ENCODE assay signal across 14 cellular contexts in genomic region chr3:30676424-30677346, GRCh38.
A peak's percentile ranks its signal among the peaks of the same experiment; 100 is the strongest.
DNase-seq lines count a peak whose midpoint lies in the region; ATAC-seq and TF ChIP-seq lines count a peak whose summit lies in the region.
"Had no signal": no experiment of that assay in that cellular context is flagged by ENCODE, and none has a peak within 500 bp of the region (broad histone marks: within the 10 kb centered on the region; RNA-seq: fewer than 3 reads in every experiment).

No MANE protein-coding gene starts in this region.

- peak overlapping the region; percentile 39 to 77 (median 71) for H3K27ac Mint-ChIP-seq in CD4-positive, alpha-beta memory T cell
- H3K27ac Mint-ChIP-seq in activated T-helper 1 cell treated with anti-CD3 and anti-CD28 coated beads, Interleukin-12 subunit alpha, Interleukin-12 subunit beta, Interleukin-2, Interleukin-4 antibody, amounts not matched to agents 30 ng/mL and 10 ng/mL and 1 ng/mL, durations not matched to agents 14 hours and 24 hours and 36 hours = peak overlapping the region; percentile 73
- peak overlapping the region; percentile 8 to 33 (median 20) for H3K27ac Mint-ChIP-seq in nephron
- H3K27ac Mint-ChIP-seq in type B pancreatic cell = no peak overlapping the region

- H3K36me3 ChIP-seq in CD4-positive, alpha-beta memory T cell (ENCODE audit: insufficient read depth, low read length) = peaks cover 64% of the 10 kb centered on the region

- no peak overlapping the region for H3K27ac ChIP-seq in CD4-positive, alpha-beta memory T cell (ENCODE audit: low read depth, low read length)
- H3K27ac ChIP-seq: BLaER1, cardiac muscle cell had no signal

- intact Hi-C loops in CD4-positive, alpha-beta memory T cell (cut with micrococcal nuclease) = loop anchor here (1.0 kb wide), 1 partner anchor 9 kb away; no protein-coding TSS in a partner anchor
- intact Hi-C loops in activated T-helper 1 cell treated with anti-CD3 and anti-CD28 coated beads, Interleukin-12 subunit alpha, Interleukin-12 subunit beta, Interleukin-2, Interleukin-4 antibody, amounts not matched to agents 30 ng/mL and 10 ng/mL and 1 ng/mL, durations not matched to agents 14 hours and 24 hours and 36 hours (cut with micrococcal nuclease) = no loop called here

- H3K9me3 ChIP-seq in CD4-positive, alpha-beta memory T cell (ENCODE audit: control insufficient read depth in 1 of 2, low read length in 2 of 2) = no peaks in the 10 kb centered on the region
- H3K9me3 ChIP-seq: BLaER1 had no signal

- no peaks in the 10 kb centered on the region for H3K27me3 ChIP-seq in CD4-positive, alpha-beta memory T cell (ENCODE audit: insufficient read depth, low read length)
- H3K27me3 ChIP-seq: BLaER1, cardiac muscle cell had no signal

- H3K4me3 Mint-ChIP-seq in CD4-positive, alpha-beta memory T cell = peak overlapping the region in 7 of 8 donors; percentile 25 to 73 (median 47)
- H3K4me3 Mint-ChIP-seq in activated T-helper 1 cell treated with anti-CD3 and anti-CD28 coated beads, Interleukin-12 subunit alpha, Interleukin-12 subunit beta, Interleukin-2, Interleukin-4 antibody, amounts not matched to agents 30 ng/mL and 10 ng/mL and 1 ng/mL, durations not matched to agents 14 hours and 24 hours and 36 hours = peak overlapping the region; percentile 38
- no peak overlapping the region for H3K4me3 Mint-ChIP-seq in nephron
- no peak overlapping the region for H3K4me3 Mint-ChIP-seq in type B pancreatic cell

- H3K4me1 Mint-ChIP-seq in CD4-positive, alpha-beta memory T cell = peaks cover 68 to 100% (median 87%) of the 10 kb centered on the region in 4 donors
- peaks cover 88% of the 10 kb centered on the region for H3K4me1 Mint-ChIP-seq in activated T-helper 1 cell treated with anti-CD3 and anti-CD28 coated beads, Interleukin-12 subunit alpha, Interleukin-12 subunit beta, Interleukin-2, Interleukin-4 antibody, amounts not matched to agents 30 ng/mL and 10 ng/mL and 1 ng/mL, durations not matched to agents 14 hours and 24 hours and 36 hours (ENCODE audit: low read depth)
- H3K4me1 Mint-ChIP-seq in nephron = peaks cover 35% of the 10 kb centered on the region
- H3K4me1 Mint-ChIP-seq in type B pancreatic cell (ENCODE audit: unreplicated experiment) = peaks cover 21% of the 10 kb centered on the region

- H3K27me3 Mint-ChIP-seq in CD4-positive, alpha-beta memory T cell = no peaks in the 10 kb centered on the region
- H3K27me3 Mint-ChIP-seq in activated T-helper 1 cell treated with anti-CD3 and anti-CD28 coated beads, Interleukin-12 subunit alpha, Interleukin-12 subunit beta, Interleukin-2, Interleukin-4 antibody, amounts not matched to agents 30 ng/mL and 10 ng/mL and 1 ng/mL, durations not matched to agents 14 hours and 24 hours and 36 hours (ENCODE audit: insufficient read depth) = no peaks in the 10 kb centered on the region
- H3K27me3 Mint-ChIP-seq in nephron (ENCODE audit: low read depth) (peaks cover 2% of the 10 kb centered on the region), type B pancreatic cell (no peaks in the 10 kb centered on the region)

- peaks cover 85% of the 10 kb centered on the region for H3K4me1 ChIP-seq in CD4-positive, alpha-beta memory T cell (ENCODE audit: insufficient read depth, low read length)

- POLR2A ChIA-PET in CD4-positive, alpha-beta memory T cell (lab: Charles Lee; ENCODE audit: partially characterized antibody) = interaction anchor here (0.9 to 4.0 kb wide), 8 partner anchors 9 to 69 kb away, joined by 3 to 21 read pairs (median 4); partner anchors contain the start of gene TGFBR2

- CTCF ChIA-PET in CD4-positive, alpha-beta memory T cell (lab: Charles Lee; ENCODE audit: partially characterized antibody) = interaction anchor here (1.3 to 2.3 kb wide), 5 partner anchors 16 to 357 kb away, joined by 3 to 8 read pairs (median 4); no protein-coding TSS in a partner anchor

- ATAC-seq in GM19463 (IDR thresholded peaks at IDR 0.05; ENCODE audit: unreplicated experiment) (peak; percentile 65), GM21528 (IDR thresholded peaks at IDR 0.05; ENCODE audit: low FRiP score, unreplicated experiment) (no peak), GM19395 (IDR thresholded peaks at IDR 0.05; ENCODE audit: unreplicated experiment) (no peak), GM18870 (IDR thresholded peaks at IDR 0.05; ENCODE audit: unreplicated experiment) (no peak)
- ATAC-seq: GM12878 had no signal

- no peaks in the 10 kb centered on the region for H3K9me3 Mint-ChIP-seq in CD4-positive, alpha-beta memory T cell
- peaks cover 7% of the 10 kb centered on the region for H3K9me3 Mint-ChIP-seq in activated T-helper 1 cell treated with anti-CD3 and anti-CD28 coated beads, Interleukin-12 subunit alpha, Interleukin-12 subunit beta, Interleukin-2, Interleukin-4 antibody, amounts not matched to agents 30 ng/mL and 10 ng/mL and 1 ng/mL, durations not matched to agents 14 hours and 24 hours and 36 hours
- H3K9me3 Mint-ChIP-seq in nephron (no peaks in the 10 kb centered on the region), type B pancreatic cell (no peaks in the 10 kb centered on the region)

- H3K36me3 Mint-ChIP-seq in CD4-positive, alpha-beta memory T cell = peaks cover 86 to 95% of the 10 kb centered on the region in 2 donors
- H3K36me3 Mint-ChIP-seq in activated T-helper 1 cell treated with anti-CD3 and anti-CD28 coated beads, Interleukin-12 subunit alpha, Interleukin-12 subunit beta, Interleukin-2, Interleukin-4 antibody, amounts not matched to agents 30 ng/mL and 10 ng/mL and 1 ng/mL, durations not matched to agents 14 hours and 24 hours and 36 hours (ENCODE audit: low read depth) = peaks cover 89% of the 10 kb centered on the region
- H3K36me3 Mint-ChIP-seq in nephron (ENCODE audit: low read depth) = peaks cover 74% of the 10 kb centered on the region
- peaks cover 71% of the 10 kb centered on the region for H3K36me3 Mint-ChIP-seq in type B pancreatic cell

- no peak for DNase-seq in CD4-positive, alpha-beta memory T cell
- no peak for DNase-seq in activated T-helper 1 cell treated with anti-CD3 and anti-CD28 coated beads, Interleukin-12 subunit alpha, Interleukin-12 subunit beta, Interleukin-2, Interleukin-4 antibody, amounts not matched to agents 30 ng/mL and 10 ng/mL and 1 ng/mL, durations not matched to agents 14 hours and 24 hours and 36 hours (ENCODE audit: low spot score)
- no peak for DNase-seq in type B pancreatic cell (ENCODE audit: extremely low spot score, unreplicated experiment)
- DNase-seq: activated CD4-positive, CD25-positive, alpha-beta regulatory T cell; H7; MV-4-11 had no signal

- no peak overlapping the region for H3K4me3 ChIP-seq in CD4-positive, alpha-beta memory T cell (ENCODE audit: low read length in 2 of 2)
- H3K4me3 ChIP-seq: BLaER1, cardiac muscle cell, GM12878 had no signal

- TF ChIP-seq CTCF in nephron (IDR thresholded peaks at IDR 0.05; ENCODE audit: unreplicated experiment in 3 of 3) (no peak), type B pancreatic cell (conservative IDR thresholded peaks at IDR 0.05) (no peak)

Comparison
In these comparisons a context has a peak if more than half of its experiments do, and no peak if none do; other contexts are left out.
1. H3K4me3 Mint-ChIP-seq: peak in CD4-positive, alpha-beta memory T cell (7 of 8) and activated T-helper 1 cell treated with anti-CD3 and anti-CD28 coated beads, Interleukin-12 subunit alpha, Interleukin-12 subunit beta, Interleukin-2, Interleukin-4 antibody, amounts not matched to agents 30 ng/mL and 10 ng/mL and 1 ng/mL, durations not matched to agents 14 hours and 24 hours and 36 hours (single experiment); none in nephron (0 of 3) and type B pancreatic cell (single experiment).